23 cellular contexts compared by ENCODE assay signal in genomic region chr7:75958802-75959543, GRCh38. TPM values are rescaled to one million over a fixed set of nuclear protein-coding genes. Genes with fewer than 3 reads are reported as not detected.
DNase-seq lines count a peak whose midpoint lies in the region; ATAC-seq and TF ChIP-seq lines count a peak whose summit lies in the region.
"Had no signal": no experiment of that assay in that cellular context is flagged by ENCODE, and none has a peak within 500 bp of the region (broad histone marks: within the 10 kb centered on the region; RNA-seq: fewer than 3 reads in every experiment).

No MANE protein-coding gene starts in this region.

- peaks cover 0 to 6% (median 2%) of the 10 kb centered on the region in 4 donors for H3K4me1 Mint-ChIP-seq in naive thymus-derived CD8-positive, alpha-beta T cell

- WGBS in thyroid gland, 2 donors = 86% methylated on average over 9 of the region's 9 CpGs

- CTCF ChIA-PET in HEK293 (lab: Yijun Ruan, JAX) = no interaction called here

- no peak for TF ChIP-seq POLR2A in thyroid gland (IDR thresholded peaks at IDR 0.05)

- no peaks in the 10 kb centered on the region for H3K27me3 Mint-ChIP-seq in naive thymus-derived CD8-positive, alpha-beta T cell
- H3K27me3 Mint-ChIP-seq: naive B cell, progenitor cell of endocrine pancreas had no signal

- H3K36me3 ChIP-seq in HEK293 (ENCODE audit: control insufficient read depth in 2 of 2, insufficient read depth in 1 of 2, low read length in 2 of 2) (peaks cover 13 to 19% of the 10 kb centered on the region in 2 experiments; a peak in 2 of 3 replicates), thyroid gland (peaks cover 0 to 31% of the 10 kb centered on the region in 2 donors)

- peak; percentile 23 for DNase-seq in SK-N-DZ (ENCODE audit: low spot score)
- DNase-seq in left colon = no peak
- no peak for DNase-seq in thyroid gland
- no peak for DNase-seq in NCI-H446 (lab: John Stamatoyannopoulos, UW)
- no peak for DNase-seq in naive thymus-derived CD8-positive, alpha-beta T cell
- DNase-seq in COR-L47 (lab: John Stamatoyannopoulos, UW) = no peak
- DNase-seq: activated CD4-positive, alpha-beta T cell treated with anti-CD3 and anti-CD28 coated beads, Interleukin-2, amount 50 U/mL, for 4 hours; activated gamma-delta T cell treated with Interleukin-2 at 50 U/mL for 16 hours; amniotic stem cell; caudate nucleus; DND-41; foreskin fibroblast; naive B cell; NCI-H187; NCI-H226; SJCRH30; stimulated activated naive CD4-positive, alpha-beta T cell treated with Interleukin-2 at 50 U/mL for 16 hours; T-helper 2 cell had no signal

- H3K27me3 ChIP-seq in thyroid gland = no peaks in the 10 kb centered on the region
- H3K27me3 ChIP-seq: SJCRH30, tibial nerve had no signal

- intact Hi-C loops in left colon (cut with DNase I, micrococcal nuclease) (loop anchor here in 1 of 2 donors (5.0 kb wide), 1 partner anchor 37 kb away; no protein-coding TSS in a partner anchor), thyroid gland (cut with DNase I) (no loop called here)

- H3K4me3 ChIP-seq in HEK293 (ENCODE audit: low read depth, low read length) (no peak overlapping the region), thyroid gland (replicated peaks in 1 of 3) (no peak overlapping the region)
- H3K4me3 ChIP-seq: K562, SJCRH30, tibial nerve had no signal

- no peak for TF ChIP-seq CTCF in HEK293 (tag by site-specific recombination; IDR thresholded peaks at IDR 0.05)
- no peak for TF ChIP-seq CTCF in thyroid gland (IDR thresholded peaks at IDR 0.05)

- H3K9me3 ChIP-seq in HEK293 (ENCODE audit: control insufficient read depth, insufficient read depth, low read depth, low read length) (no peaks in the 10 kb centered on the region), thyroid gland (no peaks in the 10 kb centered on the region)
- H3K9me3 ChIP-seq: SJCRH30, tibial nerve had no signal

- no peaks in the 10 kb centered on the region for H3K9me3 Mint-ChIP-seq in naive thymus-derived CD8-positive, alpha-beta T cell
- H3K9me3 Mint-ChIP-seq: naive B cell had no signal

- H3K36me3 Mint-ChIP-seq in naive thymus-derived CD8-positive, alpha-beta T cell = peaks cover 0 to 73% (median 19%) of the 10 kb centered on the region in 3 donors

- H3K4me3 Mint-ChIP-seq in naive thymus-derived CD8-positive, alpha-beta T cell = no peak overlapping the region
- H3K4me3 Mint-ChIP-seq: naive B cell had no signal

- H3K27ac Mint-ChIP-seq in naive thymus-derived CD8-positive, alpha-beta T cell = no peak overlapping the region
- H3K27ac Mint-ChIP-seq: progenitor cell of endocrine pancreas had no signal

- no peaks in the 10 kb centered on the region for H3K4me1 ChIP-seq in HEK293 (ENCODE audit: control insufficient read depth, insufficient read depth, low read length)
- H3K4me1 ChIP-seq in thyroid gland = peaks cover 19 to 69% of the 10 kb centered on the region in 2 donors
- H3K4me1 ChIP-seq: SJCRH30 had no signal

- POLR2A ChIA-PET in HEK293 (lab: Yijun Ruan, JAX) = no interaction called here
- POLR2A ChIA-PET in naive thymus-derived CD8-positive, alpha-beta T cell (lab: Charles Lee) = no interaction called here

- H3K27ac ChIP-seq in HEK293 (ENCODE audit: extremely low read depth, low read depth, low read length) (no peak overlapping the region), thyroid gland (peak overlapping the region in 2 of 3 donors; percentile 15 to 79)
- H3K27ac ChIP-seq: SJCRH30, tibial nerve had no signal

- ATAC-seq in left colon = peak; percentile 53
- no peak for ATAC-seq in GM21390 (IDR thresholded peaks at IDR 0.05; ENCODE audit: unreplicated experiment)
- no peak for ATAC-seq in naive thymus-derived CD8-positive, alpha-beta T cell
- ATAC-seq: K562 had no signal

TF ChIP-seq in HEK293, 187 proteins besides CTCF, POLR2A, EP300 and RAD21:
- TF ChIP-seq ZBTB8A (tag by site-specific recombination; IDR thresholded peaks at IDR 0.05) (no peak), PRDM6 (tag by site-specific recombination; IDR thresholded peaks at IDR 0.05) (peak; percentile 55)

RNA-seq across cellular contexts. Expression of gene TMEM120A, which starts 35.4 kb away (rescaled TPM):
- 20.5 and 25.9 TPM in 2 replicates for polyA plus RNA-seq in SK-N-DZ (2014; cell fraction: cytosol; rRNA removed)
- polyA plus RNA-seq in SK-N-DZ (2014; cell fraction: nucleus; rRNA removed) = 30.2 and 33.7 TPM in 2 replicates
- total RNA-seq in left colon (100 to 1,000 TPM; 102 to 104 TPM), thyroid gland (10 to 100 TPM; 25.4 to 38.2 (median 34.9) TPM)
- 10 to 100 TPM; 21.5 to 31.4 TPM for total RNA-seq in naive thymus-derived CD8-positive, alpha-beta T cell
- 10 to 100 TPM; 12.2 to 15.6 (median 14.8) TPM for polyA plus RNA-seq in naive thymus-derived CD8-positive, alpha-beta T cell

RNA-seq across cellular contexts. Expression of gene POR, which starts 44.0 kb away (rescaled TPM):
- 69.4 and 75.5 TPM in 2 replicates for polyA plus RNA-seq in SK-N-DZ (2014; cell fraction: cytosol; rRNA removed)
- 98.1 and 107 TPM in 2 replicates for polyA plus RNA-seq in SK-N-DZ (2014; cell fraction: nucleus; rRNA removed)
- total RNA-seq in left colon = 100 to 1,000 TPM; 131 to 150 TPM
- total RNA-seq in thyroid gland = 100 to 1,000 TPM; 141 to 341 (median 285) TPM
- 10 to 100 TPM; 74.4 to 80.3 TPM for total RNA-seq in naive thymus-derived CD8-positive, alpha-beta T cell
- 10 to 100 TPM; 32.6 to 51.0 (median 45.2) TPM for polyA plus RNA-seq in naive thymus-derived CD8-positive, alpha-beta T cell
